In the genomic region with DNA sequence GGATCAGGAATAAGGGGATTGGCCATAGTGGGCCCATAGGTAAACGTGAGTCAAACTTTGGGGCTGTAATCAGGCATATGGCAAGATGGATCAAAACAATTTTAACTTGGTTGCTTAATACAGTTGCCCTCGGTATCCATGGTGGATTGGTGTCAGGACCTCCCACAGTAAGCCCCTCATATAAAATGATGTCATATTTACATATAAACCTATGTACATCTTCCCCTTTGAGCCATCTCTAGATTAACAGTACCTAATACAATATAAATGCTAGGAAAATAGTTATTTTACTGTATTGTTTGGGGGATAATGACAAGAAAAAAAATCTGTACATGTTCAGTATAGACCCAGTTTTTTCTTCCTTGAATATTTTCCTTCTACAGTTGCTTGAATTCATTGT, we compare ENCODE assay signal across 1 cellular context.
TF ChIP-seq lines count a peak whose summit lies in the region.

No MANE protein-coding gene starts in this region.

TF ChIP-seq in HepG2, 621 proteins besides CTCF, POLR2A, EP300 and RAD21:
- TF ChIP-seq ATF7 (IDR thresholded peaks at IDR 0.05) (peak; percentile 75), ATF7 (CRISPR knock-in tag; IDR thresholded peaks at IDR 0.05) (no peak), ELF1 (CRISPR knock-in tag; IDR thresholded peaks at IDR 0.05) (no peak)
